In the genomic region with DNA sequence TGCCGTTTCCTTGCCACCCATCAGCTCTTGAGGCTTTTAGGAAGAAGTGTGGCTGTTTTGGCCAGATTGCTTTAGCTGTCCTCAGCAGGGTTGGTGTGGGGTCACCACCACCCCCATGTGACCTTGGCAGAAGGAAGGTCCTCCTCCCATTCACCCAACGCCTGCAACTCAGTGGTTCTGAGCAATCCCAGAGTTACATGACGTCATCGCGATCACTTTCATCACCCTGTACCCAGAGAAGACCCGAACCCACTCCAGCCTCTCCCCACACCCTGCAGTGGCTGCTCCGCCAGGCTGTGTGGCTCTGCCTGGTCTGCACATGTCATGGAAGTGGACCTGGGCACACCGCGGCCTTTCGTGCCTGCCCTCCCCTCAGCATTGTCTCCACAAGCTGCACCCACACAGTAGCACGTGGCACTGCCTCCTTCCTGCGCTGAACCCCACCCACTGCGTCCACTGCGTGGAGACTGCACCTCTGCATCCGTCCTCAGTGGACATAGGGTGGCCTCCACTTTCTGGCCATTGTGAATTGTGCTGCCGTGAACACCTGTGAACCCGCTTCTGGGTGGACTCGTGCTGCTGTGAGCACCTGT, we compare ENCODE assay signal across 17 cellular contexts.
"Had no signal": no experiment of that assay in that cellular context is flagged by ENCODE, and none has a peak within 500 bp of the region (broad histone marks: within the 10 kb centered on the region; RNA-seq: fewer than 3 reads in every experiment).

No MANE protein-coding gene starts in this region.

- H3K9me3 Mint-ChIP-seq: dendritic cell treated with granulocyte-macrophage colony-stimulating factor and Interleukin-4, amounts not matched to agents 40 ng/mL and 50 ng/mL, for 4 days; effector memory CD8-positive, alpha-beta T cell; memory B cell; naive B cell; nephron had no signal

- H3K27ac Mint-ChIP-seq: dendritic cell treated with granulocyte-macrophage colony-stimulating factor and Interleukin-4, amounts not matched to agents 40 ng/mL and 50 ng/mL, for 4 days; memory B cell; nephron had no signal

- H3K27me3 Mint-ChIP-seq: effector memory CD8-positive, alpha-beta T cell; memory B cell; naive B cell had no signal

- H3K4me3 Mint-ChIP-seq: dendritic cell treated with granulocyte-macrophage colony-stimulating factor and Interleukin-4, amounts not matched to agents 40 ng/mL and 50 ng/mL, for 4 days; effector memory CD8-positive, alpha-beta T cell; memory B cell; naive B cell; nephron had no signal

- H3K36me3 Mint-ChIP-seq: naive B cell had no signal

- DNase-seq: effector memory CD8-positive, alpha-beta T cell; erythroblast; foreskin melanocyte; head of caudate nucleus; left cardiac atrium; left ventricle myocardium inferior; lower lobe of right lung; naive B cell; nucleus accumbens; stimulated activated CD4-positive, alpha-beta T cell treated with anti-CD3 and anti-CD28 coated beads, Interleukin-2, amount 100 ng/mL, for 48 hours; stimulated activated naive CD4-positive, alpha-beta T cell treated with Interleukin-2 at 50 U/mL for 16 hours; tibial artery; uterus had no signal

- ATAC-seq: effector memory CD8-positive, alpha-beta T cell; left cardiac atrium; lower lobe of right lung; right cardiac atrium had no signal
